19 cellular contexts compared by ENCODE assay signal in the genomic region with DNA sequence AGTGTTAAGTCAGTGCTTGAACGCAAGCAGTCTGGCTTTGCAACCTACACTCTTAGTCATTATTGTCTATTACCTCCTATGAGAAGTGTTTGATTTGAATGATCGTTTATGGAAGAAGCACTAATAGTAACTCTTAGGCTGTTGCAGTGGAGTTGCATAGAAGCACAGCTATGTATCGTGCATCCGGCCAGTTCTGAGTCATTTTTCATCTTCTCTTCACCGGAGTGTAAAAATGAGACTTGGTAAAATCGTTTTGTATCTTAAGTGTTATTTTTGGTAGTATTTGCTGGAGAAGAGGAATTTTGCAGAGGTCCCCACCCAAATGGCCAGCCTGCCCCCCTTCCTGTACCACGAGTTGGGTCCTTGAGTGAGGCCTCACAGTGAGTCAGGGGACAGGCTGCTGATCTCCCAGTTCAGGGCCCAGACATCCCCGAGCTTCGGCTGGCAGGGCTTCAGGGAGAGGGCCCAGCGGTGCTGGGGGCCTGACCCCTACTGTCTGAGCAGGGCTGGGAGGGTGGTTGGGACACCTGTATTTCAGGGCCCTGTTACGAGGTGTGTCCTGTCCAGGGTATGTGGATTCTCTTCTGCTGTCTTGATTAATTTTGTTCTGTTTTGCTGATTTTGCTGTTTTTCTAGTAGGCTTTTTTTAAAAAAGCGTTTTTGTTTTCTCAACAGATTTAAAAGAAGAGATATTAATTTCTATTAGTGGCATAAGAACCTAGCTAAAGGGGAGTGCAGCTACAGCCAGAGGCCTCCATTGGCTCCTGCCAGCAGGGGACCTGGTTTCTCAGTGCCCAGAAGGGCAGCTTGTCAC.
"Had no signal": no experiment of that assay in that cellular context is flagged by ENCODE, and none has a peak within 500 bp of the region (broad histone marks: within the 10 kb centered on the region; RNA-seq: fewer than 3 reads in every experiment).

No MANE protein-coding gene starts in this region.

- ATAC-seq: activated CD8-positive, alpha-beta T cell treated with anti-CD3 and anti-CD28 coated beads, Interleukin-2, amount 10 ng/mL, durations not matched to agents 7 days and 5 days; right cardiac atrium; T-helper 17 cell; upper lobe of right lung had no signal

- DNase-seq: activated B cell treated with CpG ODN at 0.5 μM for 24 hours; activated CD4-positive, alpha-beta T cell treated with anti-CD3 and anti-CD28 coated beads for 48 hours; activated CD8-positive, alpha-beta T cell treated with anti-CD3 and anti-CD28 coated beads, Interleukin-2, amount 10 ng/mL, durations not matched to agents 7 days and 5 days; activated naive CD4-positive, alpha-beta T cell; caudate nucleus; esophagus squamous epithelium; glutamatergic neuron; nephron progenitor cell; occipital lobe; right cardiac atrium; stomach; T-helper 17 cell; testis; upper lobe of right lung had no signal

- H3K27ac Mint-ChIP-seq: activated B cell treated with CpG ODN at 0.5 μM for 24 hours; activated CD8-positive, alpha-beta T cell treated with anti-CD3 and anti-CD28 coated beads, Interleukin-2, amount 10 ng/mL, durations not matched to agents 7 days and 5 days; activated T-helper 1 cell treated with anti-CD3 and anti-CD28 coated beads, Interleukin-12 subunit alpha, Interleukin-12 subunit beta, Interleukin-2, Interleukin-4 antibody, amounts not matched to agents 30 ng/mL and 10 ng/mL and 1 ng/mL, durations not matched to agents 14 hours and 24 hours and 36 hours; mesothelial cell of epicardium; nephron progenitor cell; T-helper 17 cell had no signal

- H3K4me3 ChIP-seq: coronary artery, esophagus squamous epithelium, prostate gland, stomach, testis, upper lobe of right lung had no signal

- H3K9me3 Mint-ChIP-seq: activated B cell treated with CpG ODN at 0.5 μM for 24 hours; activated T-helper 1 cell treated with anti-CD3 and anti-CD28 coated beads, Interleukin-12 subunit alpha, Interleukin-12 subunit beta, Interleukin-2, Interleukin-4 antibody, amounts not matched to agents 30 ng/mL and 10 ng/mL and 1 ng/mL, durations not matched to agents 14 hours and 24 hours and 36 hours; mesothelial cell of epicardium; nephron progenitor cell had no signal

- H3K27me3 Mint-ChIP-seq: activated B cell treated with CpG ODN at 0.5 μM for 24 hours, T-helper 17 cell had no signal

- H3K27ac ChIP-seq: coronary artery, esophagus squamous epithelium, prostate gland, stomach, testis, upper lobe of right lung had no signal

- H3K4me1 ChIP-seq: prostate gland had no signal

- H3K4me3 Mint-ChIP-seq: activated B cell treated with CpG ODN at 0.5 μM for 24 hours; activated CD8-positive, alpha-beta T cell treated with anti-CD3 and anti-CD28 coated beads, Interleukin-2, amount 10 ng/mL, durations not matched to agents 7 days and 5 days; activated T-helper 1 cell treated with anti-CD3 and anti-CD28 coated beads, Interleukin-12 subunit alpha, Interleukin-12 subunit beta, Interleukin-2, Interleukin-4 antibody, amounts not matched to agents 30 ng/mL and 10 ng/mL and 1 ng/mL, durations not matched to agents 14 hours and 24 hours and 36 hours; mesothelial cell of epicardium; nephron progenitor cell; T-helper 17 cell had no signal

- H3K36me3 ChIP-seq: prostate gland had no signal

- H3K27me3 ChIP-seq: esophagus squamous epithelium, stomach, testis, upper lobe of right lung had no signal

- H3K4me1 Mint-ChIP-seq: mesothelial cell of epicardium had no signal

- FAIRE-seq: endothelial cell of umbilical vein had no signal

- H3K9me3 ChIP-seq: esophagus squamous epithelium, prostate gland, stomach, testis, upper lobe of right lung had no signal
